ENCODE assay signal across 18 cellular contexts in the genomic region with DNA sequence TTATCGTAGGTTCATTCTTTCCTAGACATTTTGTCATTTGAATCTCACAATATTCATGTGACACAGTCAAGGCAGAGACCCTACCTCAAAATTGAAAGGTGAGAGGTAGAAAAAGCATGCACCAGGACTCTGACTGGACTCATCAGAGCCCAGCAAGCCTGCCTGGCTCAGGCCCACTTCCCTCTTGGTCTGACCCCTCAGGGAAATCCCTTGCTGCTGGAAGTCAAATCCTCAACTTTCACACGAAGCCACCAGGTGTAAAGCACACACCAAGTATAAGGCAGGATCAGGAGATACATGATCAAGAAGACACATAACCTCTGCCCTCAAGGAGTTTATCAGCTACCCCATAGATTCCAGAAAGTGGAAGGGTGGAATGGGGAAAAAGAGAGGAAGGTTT. TPM values are rescaled to one million over a fixed set of nuclear protein-coding genes. Genes with fewer than 3 reads are reported as not detected.
DNase-seq lines count a peak whose midpoint lies in the region; ATAC-seq and TF ChIP-seq lines count a peak whose summit lies in the region.
"Had no signal": no experiment of that assay in that cellular context is flagged by ENCODE, and none has a peak within 500 bp of the region (broad histone marks: within the 10 kb centered on the region; RNA-seq: fewer than 3 reads in every experiment).

No MANE protein-coding gene starts in this region.

- H3K9me3 ChIP-seq in SU-DHL-6 (ENCODE audit: insufficient read depth, low read length) = no peaks in the 10 kb centered on the region
- H3K9me3 ChIP-seq: colonic mucosa had no signal

- H2AFZ ChIP-seq in SU-DHL-6 (ENCODE audit: low read depth, low read length, severe bottlenecking) = no peak overlapping the region

- H3K4me2 ChIP-seq in SU-DHL-6 (ENCODE audit: low read depth, low read length, poor library complexity, severe bottlenecking) = no peak overlapping the region

- peak overlapping the region; percentile 86 for H3K27ac ChIP-seq in SU-DHL-6 (ENCODE audit: low read depth, low read length)
- H3K27ac ChIP-seq: colonic mucosa had no signal

- ATAC-seq in GM21723 (IDR thresholded peaks at IDR 0.05; ENCODE audit: unreplicated experiment) = no peak
- ATAC-seq in GM21515 (IDR thresholded peaks at IDR 0.05; ENCODE audit: unreplicated experiment) = no peak
- ATAC-seq: sciatic nerve had no signal

- H3K36me3 Mint-ChIP-seq in activated naive CD4-positive, alpha-beta T cell treated with anti-CD3 and anti-CD28 coated beads, Interleukin-2, amount 50 U/mL, for 24 hours = peaks cover 14% of the 10 kb centered on the region
- H3K36me3 Mint-ChIP-seq in immature natural killer cell = peaks cover 4 to 10% (median 5%) of the 10 kb centered on the region in 3 donors

- no peaks in the 10 kb centered on the region for H3K9me2 ChIP-seq in SU-DHL-6 (replicated peaks; ENCODE audit: insufficient read depth, low read length)

- H4K20me1 ChIP-seq in SU-DHL-6 (ENCODE audit: low read depth, low read length) = no peaks in the 10 kb centered on the region

- no peaks in the 10 kb centered on the region for H3K27me3 Mint-ChIP-seq in activated naive CD4-positive, alpha-beta T cell treated with anti-CD3 and anti-CD28 coated beads, Interleukin-2, amount 50 U/mL, for 24 hours
- H3K27me3 Mint-ChIP-seq in immature natural killer cell (ENCODE audit: low read depth in 3 of 3) = peaks cover 0 to 3% (median 3%) of the 10 kb centered on the region in 3 donors
- H3K27me3 Mint-ChIP-seq: type B pancreatic cell had no signal

- no peaks in the 10 kb centered on the region for H3K9me3 Mint-ChIP-seq in activated naive CD4-positive, alpha-beta T cell treated with anti-CD3 and anti-CD28 coated beads, Interleukin-2, amount 50 U/mL, for 24 hours
- H3K9me3 Mint-ChIP-seq in immature natural killer cell = no peaks in the 10 kb centered on the region

- no peaks in the 10 kb centered on the region for H3K27me3 ChIP-seq in SU-DHL-6 (ENCODE audit: low read length)
- H3K27me3 ChIP-seq: colonic mucosa had no signal

- no peak overlapping the region for H3K4me3 ChIP-seq in SU-DHL-6 (ENCODE audit: insufficient read depth, low read length, poor library complexity, severe bottlenecking)
- H3K4me3 ChIP-seq: colonic mucosa had no signal

- DNase-seq in activated naive CD4-positive, alpha-beta T cell treated with Interleukin-2 at 50 U/mL for 16 hours = no peak
- no peak for DNase-seq in immature natural killer cell
- DNase-seq in NCI-H2029 (lab: John Stamatoyannopoulos, UW) = no peak
- DNase-seq in UCSD-AML1 (lab: John Stamatoyannopoulos, UW; ENCODE audit: unreplicated experiment) = no peak
- DNase-seq: activated CD8-positive, alpha-beta memory T cell treated with anti-CD3 and anti-CD28 coated beads, Interleukin-2, amount 50 U/mL, for 48 hours; aorta; colonic mucosa; erythroblast; NCI-H1694; NCI-H524; nucleus accumbens; stimulated activated CD4-positive, alpha-beta T cell treated with anti-CD3 and anti-CD28 coated beads, Interleukin-2, amount 100 ng/mL, for 48 hours had no signal

- H3K27ac Mint-ChIP-seq in activated naive CD4-positive, alpha-beta T cell treated with anti-CD3 and anti-CD28 coated beads, Interleukin-2, amount 50 U/mL, for 24 hours = peak overlapping the region; percentile 98
- peak overlapping the region in 5 of 6 donors; percentile 1 to 85 (median 56) for H3K27ac Mint-ChIP-seq in immature natural killer cell
- H3K27ac Mint-ChIP-seq: type B pancreatic cell had no signal

- peaks cover 98% of the 10 kb centered on the region for H3K79me2 ChIP-seq in SU-DHL-6 (ENCODE audit: insufficient read depth, low read length)

- peak overlapping the region; percentile 87 for H3K4me3 Mint-ChIP-seq in activated naive CD4-positive, alpha-beta T cell treated with anti-CD3 and anti-CD28 coated beads, Interleukin-2, amount 50 U/mL, for 24 hours
- peak overlapping the region in 3 of 5 donors; percentile 10 to 90 (median 12) for H3K4me3 Mint-ChIP-seq in immature natural killer cell
- H3K4me3 Mint-ChIP-seq: type B pancreatic cell had no signal

- H3K36me3 ChIP-seq in SU-DHL-6 (ENCODE audit: low read length) = peaks cover 12% of the 10 kb centered on the region
- H3K36me3 ChIP-seq: colonic mucosa had no signal

- TF ChIP-seq CTCF in SU-DHL-6 (IDR thresholded peaks at IDR 0.05; ENCODE audit: insufficient read depth, low read length, poor library complexity, severe bottlenecking) = no peak

- peaks cover 73% of the 10 kb centered on the region for H3K4me1 Mint-ChIP-seq in activated naive CD4-positive, alpha-beta T cell treated with anti-CD3 and anti-CD28 coated beads, Interleukin-2, amount 50 U/mL, for 24 hours
- H3K4me1 Mint-ChIP-seq in immature natural killer cell = peaks cover 35 to 46% of the 10 kb centered on the region in 2 donors

- peaks cover 21% of the 10 kb centered on the region for H3F3A ChIP-seq in SU-DHL-6 (ENCODE audit: insufficient read depth)

- H3K9ac ChIP-seq in SU-DHL-6 (ENCODE audit: low read length) = no peak overlapping the region

RNA-seq across cellular contexts. Expression of gene NIN, which starts 18.8 kb away (rescaled TPM):
- 10 to 100 TPM in 1 of 3 donors, 1 to 10 TPM in 2; 8.4 to 43.3 (median 9.7) TPM for polyA plus RNA-seq in immature natural killer cell

RNA-seq across cellular contexts. Expression of gene ABHD12B, which starts 59.7 kb away (rescaled TPM):
- not detected for polyA plus RNA-seq in immature natural killer cell
